11 cellular contexts compared by ENCODE assay signal in the genomic region with DNA sequence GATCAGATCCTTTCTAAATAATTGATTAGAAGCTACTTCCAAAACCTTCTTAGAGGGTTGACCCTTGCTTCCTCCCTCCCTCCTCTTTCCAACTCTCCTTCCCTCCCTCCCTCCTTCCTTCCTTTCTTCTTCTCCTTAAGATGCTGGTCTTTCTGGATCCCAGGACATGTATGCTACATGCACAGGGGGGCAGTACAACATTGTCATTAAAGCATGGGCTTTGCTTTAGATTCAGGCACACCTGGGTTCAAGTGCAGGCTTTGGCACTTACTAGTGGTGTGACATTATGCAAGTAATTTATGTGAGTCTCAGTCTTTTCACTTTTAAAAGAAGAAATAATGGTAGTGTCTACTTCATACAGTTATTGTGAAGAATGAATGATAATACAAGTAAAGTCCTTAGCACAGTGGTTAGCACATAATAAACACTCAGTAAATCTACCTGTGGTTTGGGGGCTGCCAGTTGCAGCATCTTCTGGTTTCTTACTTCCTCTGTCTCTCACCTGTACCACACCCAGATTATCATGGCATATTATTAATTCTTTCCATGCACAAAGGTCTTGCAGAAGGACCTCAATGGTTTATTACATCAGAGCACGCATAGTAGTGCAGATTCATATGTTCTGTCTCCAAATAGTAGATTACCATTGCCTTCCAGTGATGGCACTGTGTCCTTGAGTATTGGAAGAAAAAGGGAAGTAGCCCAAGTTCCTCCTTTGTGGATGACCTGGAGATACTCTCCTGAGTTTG.
DNase-seq lines count a peak whose midpoint lies in the region; ATAC-seq and TF ChIP-seq lines count a peak whose summit lies in the region.
"Had no signal": no experiment of that assay in that cellular context is flagged by ENCODE, and none has a peak within 500 bp of the region (broad histone marks: within the 10 kb centered on the region; RNA-seq: fewer than 3 reads in every experiment).

No MANE protein-coding gene starts in this region.

- peaks cover 0 to 7% of the 10 kb centered on the region in 2 donors for H3K9me3 Mint-ChIP-seq in stimulated activated naive CD8-positive, alpha-beta T cell treated with anti-CD3 and anti-CD28 coated beads, Interleukin-15, amount 100 ng/mL, for 72 hours

- H3K4me1 ChIP-seq in cardiac muscle cell (ENCODE audit: low read depth) = no peaks in the 10 kb centered on the region
- H3K4me1 ChIP-seq in sigmoid colon = peaks cover 0 to 13% (median 5%) of the 10 kb centered on the region in 4 donors

- H3K27me3 ChIP-seq in cardiac muscle cell = no peaks in the 10 kb centered on the region
- H3K27me3 ChIP-seq in brain microvascular endothelial cell (replicated peaks) = no peaks in the 10 kb centered on the region
- H3K27me3 ChIP-seq in sigmoid colon = no peaks in the 10 kb centered on the region
- H3K27me3 ChIP-seq: dorsolateral prefrontal cortex had no signal

- no peaks in the 10 kb centered on the region for H3K27me3 Mint-ChIP-seq in stimulated activated naive CD8-positive, alpha-beta T cell treated with anti-CD3 and anti-CD28 coated beads, Interleukin-15, amount 100 ng/mL, for 72 hours

- H3K4me1 Mint-ChIP-seq in stimulated activated naive CD8-positive, alpha-beta T cell treated with anti-CD3 and anti-CD28 coated beads, Interleukin-15, amount 100 ng/mL, for 72 hours = peaks cover 55% of the 10 kb centered on the region

- peak; percentile 24 for TF ChIP-seq CTCF in cardiac muscle cell (IDR thresholded peaks at IDR 0.05; ENCODE audit: low read depth, low read length)
- TF ChIP-seq CTCF in brain microvascular endothelial cell (IDR thresholded peaks at IDR 0.05; ENCODE audit: low read depth, low read length, missing control alignments) = peak; percentile 43
- TF ChIP-seq CTCF in sigmoid colon (IDR thresholded peaks at IDR 0.05) = peak in 2 of 4 experiments; percentile 9 to 13

- 88 to 93% methylated on average over 1 of the region's 1 CpG for WGBS in sigmoid colon, 2 donors

- intact Hi-C loops in left ventricle myocardium superior (cut with micrococcal nuclease) (loop anchor here (10.0 kb wide), 1 partner anchor 140 kb away; no protein-coding TSS in a partner anchor), sigmoid colon (cut with DNase I) (no loop called here)

- in situ Hi-C loops in brain microvascular endothelial cell (cut with HindIII; ENCODE audit: low pct_ligation_motif_present, low sequenced_read_pairs) = no loop called here

- H3K4me3 ChIP-seq in cardiac muscle cell (no peak overlapping the region), brain microvascular endothelial cell (ENCODE audit: low read depth, low read length) (no peak overlapping the region), sigmoid colon (no peak overlapping the region)
- H3K4me3 ChIP-seq: dorsolateral prefrontal cortex had no signal

- peak overlapping the region; percentile 9 to 86 for H3K27ac Mint-ChIP-seq in stimulated activated naive CD8-positive, alpha-beta T cell treated with anti-CD3 and anti-CD28 coated beads, Interleukin-15, amount 100 ng/mL, for 72 hours

- no peak overlapping the region for H3K4me3 Mint-ChIP-seq in stimulated activated naive CD8-positive, alpha-beta T cell treated with anti-CD3 and anti-CD28 coated beads, Interleukin-15, amount 100 ng/mL, for 72 hours

- no peak overlapping the region for H3K27ac ChIP-seq in cardiac muscle cell
- no peak overlapping the region for H3K27ac ChIP-seq in brain microvascular endothelial cell
- no peak overlapping the region for H3K27ac ChIP-seq in sigmoid colon

- TF ChIP-seq EP300 in sigmoid colon (IDR thresholded peaks at IDR 0.05) = no peak

- ATAC-seq in left ventricle myocardium superior = no peak
- peak; percentile 74 for ATAC-seq in stimulated activated naive CD8-positive, alpha-beta T cell treated with anti-CD3 and anti-CD28 coated beads, Interleukin-15, amount 100 ng/mL, for 72 hours

- H3K9me3 ChIP-seq in cardiac muscle cell (ENCODE audit: low read depth) = no peaks in the 10 kb centered on the region
- H3K9me3 ChIP-seq in sigmoid colon = no peaks in the 10 kb centered on the region

- H3K36me3 ChIP-seq in cardiac muscle cell (no peaks in the 10 kb centered on the region), brain microvascular endothelial cell (replicated peaks) (no peaks in the 10 kb centered on the region), sigmoid colon (no peaks in the 10 kb centered on the region)

- TF ChIP-seq POLR2A in sigmoid colon (IDR thresholded peaks at IDR 0.05) = no peak

- DNase-seq in cardiac muscle cell (ENCODE audit: low read depth in 1 of 2, low spot score in 1 of 2) (peak in 1 of 2 donors; percentile 35), left ventricle myocardium superior (no peak), MV-4-11 (lab: John Stamatoyannopoulos, UW) (peak; percentile 72), brain microvascular endothelial cell (no peak), sigmoid colon (no peak), SW480 (ENCODE audit: low spot score) (no peak), HK-2 (ENCODE audit: unreplicated experiment) (no peak)
- DNase-seq in stimulated activated naive CD8-positive, alpha-beta T cell treated with anti-CD3 and anti-CD28 coated beads, Interleukin-15, amount 100 ng/mL, for 72 hours = peak in 1 of 2 donors; percentile 24
- DNase-seq: dorsolateral prefrontal cortex, EL, NCI-H1105 treated with DMSO at 0.1 percent for 48 hours had no signal
